Comparison of ENCODE assay signal across 11 cellular contexts in the genomic region with DNA sequence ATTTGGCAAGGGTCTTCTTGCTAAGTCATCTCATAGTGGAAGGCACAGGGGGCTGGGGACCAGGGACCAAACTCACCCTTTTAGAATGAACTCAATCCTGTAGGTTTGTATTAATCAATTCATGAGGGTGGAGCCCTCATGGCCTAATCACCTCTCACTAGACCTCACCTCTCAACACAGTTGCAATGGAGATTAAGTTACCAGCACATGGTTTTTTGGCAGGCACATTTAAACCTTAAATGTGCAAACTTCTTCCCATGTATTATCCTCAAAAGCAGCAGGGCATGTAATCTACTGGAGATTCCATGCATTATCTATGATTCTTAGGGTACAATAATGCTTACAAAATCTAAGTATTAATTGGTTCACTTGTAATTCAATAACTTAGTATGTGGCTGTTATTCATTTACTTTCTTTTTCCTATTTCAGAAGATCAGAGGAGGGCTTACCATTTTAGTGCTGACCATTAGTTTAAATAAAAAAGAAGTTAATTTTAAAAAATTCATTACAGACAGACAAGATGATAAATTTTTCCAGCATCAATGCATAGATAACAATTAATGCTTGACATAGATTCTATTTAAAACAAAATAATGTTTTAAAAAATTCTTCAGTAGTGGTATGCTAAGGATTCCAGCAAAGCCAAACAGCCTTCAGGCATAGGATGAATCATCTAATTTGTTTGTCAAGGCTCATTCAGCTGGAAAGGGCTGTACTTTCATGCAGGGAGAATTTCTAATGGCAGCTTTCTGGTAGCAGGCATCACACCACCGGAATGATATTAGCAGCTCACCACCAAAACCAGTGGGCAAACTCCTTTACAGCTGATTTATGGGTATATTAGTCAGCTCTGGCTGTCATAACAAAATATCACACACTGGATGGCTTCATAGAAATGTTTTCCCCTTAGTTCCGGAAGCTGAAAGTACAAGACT.
A peak's percentile ranks its signal among the peaks of the same experiment; 100 is the strongest.
DNase-seq lines count a peak whose midpoint lies in the region; ATAC-seq, FAIRE-seq and TF ChIP-seq lines count a peak whose summit lies in the region.
"Had no signal": no experiment of that assay in that cellular context is flagged by ENCODE, and none has a peak within 500 bp of the region (broad histone marks: within the 10 kb centered on the region; RNA-seq: fewer than 3 reads in every experiment).

No MANE protein-coding gene starts in this region.

- no peaks in the 10 kb centered on the region for H3K36me3 Mint-ChIP-seq in activated T-helper 17 cell treated with anti-CD3 and anti-CD28 coated beads, Interleukin-2, amount 50 U/mL, for 72 hours (ENCODE audit: low read depth)
- H3K36me3 Mint-ChIP-seq: naive B cell, T-cell had no signal

- no peak overlapping the region for H3K4me3 Mint-ChIP-seq in activated T-helper 17 cell treated with anti-CD3 and anti-CD28 coated beads, Interleukin-2, amount 50 U/mL, for 72 hours
- H3K4me3 Mint-ChIP-seq: naive B cell, T-cell had no signal

- DNase-seq in COLO668 (lab: John Stamatoyannopoulos, UW; ENCODE audit: unreplicated experiment) (peak; percentile 47), K562 (ENCODE audit: extremely low read depth in 1 of 4, low spot score in 3 of 4) (no peak)
- DNase-seq in activated CD4-positive, alpha-beta T cell treated with anti-CD3 and anti-CD28 coated beads, Interleukin-2, amount 50 U/mL, for 48 hours, result no peak
- DNase-seq: naive B cell, T-cell had no signal

- H3K27ac ChIP-seq in K562 (ENCODE audit: extremely low read depth, low read depth, low read length) (no peak overlapping the region), mesodermal cell (ENCODE audit: low read depth, low read length, severe bottlenecking) (peak overlapping the region; percentile 49)

- H2AFZ ChIP-seq in K562 (ENCODE audit: low read depth, low read length), result no peak overlapping the region

- ATAC-seq in K562, result no peak
- ATAC-seq in HG03342 (IDR thresholded peaks at IDR 0.05; ENCODE audit: unreplicated experiment), result no peak
- ATAC-seq in activated T-helper 17 cell treated with anti-CD3 and anti-CD28 coated beads, Interleukin-2, amount 50 U/mL, for 72 hours (replicated peaks), result no peak
- ATAC-seq in HG02981 (IDR thresholded peaks at IDR 0.05; ENCODE audit: unreplicated experiment), result no peak
- ATAC-seq: T-cell had no signal

- WGBS in K562 (ENCODE audit: insufficient coverage, low coverage, missing lambda C conversion rate), result 30% methylated on average over 2 of the region's 2 CpGs
- WGBS in mesodermal cell (ENCODE audit: insufficient coverage in 2 of 2), 2 experiments, result no CpG with 5 or more reads among the region's 2 CpGs

- H3K27me3 Mint-ChIP-seq in activated T-helper 17 cell treated with anti-CD3 and anti-CD28 coated beads, Interleukin-2, amount 50 U/mL, for 72 hours, result peaks cover 9% of the 10 kb centered on the region

- TF ChIP-seq POLR2A in K562 (conservative IDR thresholded peaks at IDR 0.05), result no peak

- CTCF ChIA-PET in K562 (lab: Yijun Ruan, JAX; ENCODE audit: low intra/inter-chr PET ratio), result no interaction called here

- H3K4me2 ChIP-seq in K562 (ENCODE audit: insufficient read depth, low read length), result no peak overlapping the region

- intact Hi-C loops in K562 (cut with micrococcal nuclease), result no loop called here

- no peaks in the 10 kb centered on the region for H3K9me3 Mint-ChIP-seq in activated T-helper 17 cell treated with anti-CD3 and anti-CD28 coated beads, Interleukin-2, amount 50 U/mL, for 72 hours
- H3K9me3 Mint-ChIP-seq: naive B cell, T-cell had no signal

- no peaks in the 10 kb centered on the region for H3K36me3 ChIP-seq in K562 (ENCODE audit: control insufficient read depth, insufficient read depth, low read length)
- no peaks in the 10 kb centered on the region for H3K36me3 ChIP-seq in mesodermal cell (ENCODE audit: control insufficient read depth, insufficient read depth, low read length)

- TF ChIP-seq RAD21 in Ishikawa (IDR thresholded peaks at IDR 0.05; ENCODE audit: low read depth) (no peak), K562 (CRISPR knock-in tag; conservative IDR thresholded peaks at IDR 0.05 in 1 of 2, IDR thresholded peaks at IDR 0.05 in 1 of 2) (no peak)

- BruUV-seq in K562 (replicated peaks; lab: Mats Ljungman, UMichigan), result no TSS peak

- H3K27ac Mint-ChIP-seq in activated T-helper 17 cell treated with anti-CD3 and anti-CD28 coated beads, Interleukin-2, amount 50 U/mL, for 72 hours, result no peak overlapping the region
- H3K27ac Mint-ChIP-seq: T-cell had no signal

- H3K4me1 ChIP-seq in K562 (replicated peaks in 1 of 2; ENCODE audit: control insufficient read depth in 2 of 2, insufficient read depth in 2 of 2, low read length in 2 of 2), result no peaks in the 10 kb centered on the region
- H3K4me1 ChIP-seq in mesodermal cell (ENCODE audit: control insufficient read depth, insufficient read depth, low read length, poor library complexity, severe bottlenecking), result peaks cover 14% of the 10 kb centered on the region

- TF ChIP-seq CTCF in K562 (IDR thresholded peaks at IDR 0.05 in 2 of 3, conservative IDR thresholded peaks at IDR 0.05 in 1 of 3; ENCODE audit: insufficient read depth in 2 of 3, low read depth in 1 of 3, low read length in 3 of 3), result no peak

- no peak overlapping the region for H3K9ac ChIP-seq in K562 (ENCODE audit: insufficient read depth in 1 of 2, low read depth in 2 of 2, low read length in 2 of 2)

- peak; percentile 81 for TF ChIP-seq EP300 in Ishikawa (IDR thresholded peaks at IDR 0.05; ENCODE audit: borderline replicate concordance)
- TF ChIP-seq EP300 in K562 (IDR thresholded peaks at IDR 0.05; ENCODE audit: low read length), result no peak

- no peaks in the 10 kb centered on the region for H3K79me2 ChIP-seq in K562 (ENCODE audit: control insufficient read depth, insufficient read depth, low read length)

- no peaks in the 10 kb centered on the region for H4K20me1 ChIP-seq in K562 (replicated peaks; ENCODE audit: control insufficient read depth, insufficient read depth, low read length)

- no peak for FAIRE-seq in K562 (lab: Jason Lieb, UNC)
- FAIRE-seq: endothelial cell of umbilical vein had no signal

- in situ Hi-C loops in K562 (cut with MboI), result no loop called here

- H3K27me3 ChIP-seq in K562 (ENCODE audit: control insufficient read depth in 2 of 2, insufficient read depth in 2 of 2, low read length in 2 of 2), result peaks cover 6 to 25% of the 10 kb centered on the region in 2 experiments; a peak in 4 of 5 replicates

- H3K9me1 ChIP-seq in K562 (ENCODE audit: control insufficient read depth, insufficient read depth, low read length), result no peaks in the 10 kb centered on the region

- no peaks in the 10 kb centered on the region; the same call in 1 of the 2 replicates for H3K9me3 ChIP-seq in K562 (replicated peaks; ENCODE audit: control insufficient read depth, insufficient read depth, low read depth, low read length)
- H3K9me3 ChIP-seq in mesodermal cell (ENCODE audit: control insufficient read depth, low read length), result no peaks in the 10 kb centered on the region

- POLR2A ChIA-PET in K562 (lab: Yijun Ruan, JAX), result interaction anchor here (1.0 to 1.5 kb wide), 2 partner anchors 12 to 14 kb away, joined by 3 to 5 read pairs; no protein-coding TSS in a partner anchor

- H3K4me1 Mint-ChIP-seq in activated T-helper 17 cell treated with anti-CD3 and anti-CD28 coated beads, Interleukin-2, amount 50 U/mL, for 72 hours, result peaks cover 7% of the 10 kb centered on the region
- H3K4me1 Mint-ChIP-seq: naive B cell, T-cell had no signal

- H3K4me3 ChIP-seq in K562, result no peak overlapping the region
- H3K4me3 ChIP-seq in mesodermal cell (ENCODE audit: extremely low read depth, insufficient read depth, low read length, poor library complexity, severe bottlenecking), result no peak overlapping the region

TF ChIP-seq in Ishikawa, 13 proteins besides CTCF, POLR2A, EP300 and RAD21 (continues in another document):
- peak; percentile 87 for TF ChIP-seq TEAD4 (IDR thresholded peaks at IDR 0.05)
- TF ChIP-seq FOXM1 (IDR thresholded peaks at IDR 0.05; ENCODE audit: borderline replicate concordance, low read depth), result peak; percentile 77
- TF ChIP-seq TCF12 (IDR thresholded peaks at IDR 0.05; ENCODE audit: low read depth), result peak; percentile 72
- TF ChIP-seq NFIC (IDR thresholded peaks at IDR 0.05), result peak; percentile 61
- TF ChIP-seq CEBPB (IDR thresholded peaks at IDR 0.05), result 0 out of 2 replicates have a peak, but pooled peaks have one; percentile 19
- peak; percentile 36; the same call in 1 of the 2 replicates for TF ChIP-seq YY1 (IDR thresholded peaks at IDR 0.05; ENCODE audit: low read depth)

TF ChIP-seq in K562, 482 proteins besides CTCF, POLR2A, EP300 and RAD21 (continues in another document):
- TF ChIP-seq CREB1 (IDR thresholded peaks at IDR 0.05) (no peak), CREB1 (CRISPR knock-in tag; IDR thresholded peaks at IDR 0.05) (no peak), NCOA6 (IDR thresholded peaks at IDR 0.05) (no peak), SMARCE1 (IDR thresholded peaks at IDR 0.05) (peak; percentile 66; the same call in 1 of the 2 replicates), FUS (optimal IDR thresholded peaks at IDR 0.05; ENCODE audit: low read depth, low read length) (no peak)
- TF ChIP-seq, protein P1, sequence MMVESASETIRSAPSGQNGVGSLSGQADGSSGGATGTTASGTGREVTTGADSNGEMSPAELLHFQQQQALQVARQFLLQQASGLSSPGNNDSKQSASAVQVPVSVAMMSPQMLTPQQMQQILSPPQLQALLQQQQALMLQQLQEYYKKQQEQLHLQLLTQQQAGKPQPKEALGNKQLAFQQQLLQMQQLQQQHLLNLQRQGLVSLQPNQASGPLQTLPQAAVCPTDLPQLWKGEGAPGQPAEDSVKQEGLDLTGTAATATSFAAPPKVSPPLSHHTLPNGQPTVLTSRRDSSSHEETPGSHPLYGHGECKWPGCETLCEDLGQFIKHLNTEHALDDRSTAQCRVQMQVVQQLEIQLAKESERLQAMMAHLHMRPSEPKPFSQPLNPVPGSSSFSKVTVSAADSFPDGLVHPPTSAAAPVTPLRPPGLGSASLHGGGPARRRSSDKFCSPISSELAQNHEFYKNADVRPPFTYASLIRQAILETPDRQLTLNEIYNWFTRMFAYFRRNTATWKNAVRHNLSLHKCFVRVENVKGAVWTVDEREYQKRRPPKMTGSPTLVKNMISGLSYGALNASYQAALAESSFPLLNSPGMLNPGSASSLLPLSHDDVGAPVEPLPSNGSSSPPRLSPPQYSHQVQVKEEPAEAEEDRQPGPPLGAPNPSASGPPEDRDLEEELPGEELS (CRISPR knock-in tag; IDR thresholded peaks at IDR 0.05; ENCODE audit: borderline replicate concordance), result no peak
- TF ChIP-seq, protein P2, sequence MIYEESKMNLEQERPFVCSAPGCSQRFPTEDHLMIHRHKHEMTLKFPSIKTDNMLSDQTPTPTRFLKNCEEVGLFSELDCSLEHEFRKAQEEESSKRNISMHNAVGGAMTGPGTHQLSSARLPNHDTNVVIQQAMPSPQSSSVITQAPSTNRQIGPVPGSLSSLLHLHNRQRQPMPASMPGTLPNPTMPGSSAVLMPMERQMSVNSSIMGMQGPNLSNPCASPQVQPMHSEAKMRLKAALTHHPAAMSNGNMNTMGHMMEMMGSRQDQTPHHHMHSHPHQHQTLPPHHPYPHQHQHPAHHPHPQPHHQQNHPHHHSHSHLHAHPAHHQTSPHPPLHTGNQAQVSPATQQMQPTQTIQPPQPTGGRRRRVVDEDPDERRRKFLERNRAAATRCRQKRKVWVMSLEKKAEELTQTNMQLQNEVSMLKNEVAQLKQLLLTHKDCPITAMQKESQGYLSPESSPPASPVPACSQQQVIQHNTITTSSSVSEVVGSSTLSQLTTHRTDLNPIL (CRISPR knock-in tag; IDR thresholded peaks at IDR 0.05), result no peak
